ENCODE assay signal across 1 cellular context in genomic region chr4:99564921-99565320, GRCh38.
TF ChIP-seq lines count a peak whose summit lies in the region.

No MANE protein-coding gene starts in this region.

TF ChIP-seq in IMR-90, 13 proteins besides CTCF, POLR2A, EP300 and RAD21:
- no peak for TF ChIP-seq FOS (IDR thresholded peaks at IDR 0.05; ENCODE audit: low read depth, low read length)
- TF ChIP-seq MXI1 (IDR thresholded peaks at IDR 0.05; ENCODE audit: borderline replicate concordance, low read depth, low read length), result no peak
- no peak for TF ChIP-seq RFX5 (IDR thresholded peaks at IDR 0.05; ENCODE audit: low read depth, low read length)
- TF ChIP-seq USF2 (IDR thresholded peaks at IDR 0.05; ENCODE audit: low read depth, low read length), result no peak
- no peak for TF ChIP-seq MAZ (IDR thresholded peaks at IDR 0.05; ENCODE audit: borderline replicate concordance, low read depth, low read length)
- TF ChIP-seq MAFK (IDR thresholded peaks at IDR 0.05; ENCODE audit: low read depth, low read length), result no peak
- TF ChIP-seq CEBPB (IDR thresholded peaks at IDR 0.05; ENCODE audit: low read depth, low read length), result no peak
- TF ChIP-seq ELK1 (IDR thresholded peaks at IDR 0.05; ENCODE audit: borderline replicate concordance, low read depth, low read length), result no peak
- no peak for TF ChIP-seq BHLHE40 (IDR thresholded peaks at IDR 0.05; ENCODE audit: low read depth, low read length)
- no peak for TF ChIP-seq SMC3 (IDR thresholded peaks at IDR 0.05; ENCODE audit: low read depth, low read length)
- no peak for TF ChIP-seq CHD1 (IDR thresholded peaks at IDR 0.05; ENCODE audit: low read depth, low read length)
- TF ChIP-seq NFE2L2 (IDR thresholded peaks at IDR 0.05; ENCODE audit: low read depth, low read length), result no peak
- no peak for TF ChIP-seq RCOR1 (IDR thresholded peaks at IDR 0.05; ENCODE audit: insufficient replicate concordance, low read length)
